In genomic region chr10:15405319-15405718, GRCh38 we compare ENCODE assay signal across 33 cellular contexts. TPM values are rescaled to one million over a fixed set of nuclear protein-coding genes. Genes with fewer than 3 reads are reported as not detected.
DNase-seq lines count a peak whose midpoint lies in the region; ATAC-seq, FAIRE-seq and TF ChIP-seq lines count a peak whose summit lies in the region.
"Had no signal": no experiment of that assay in that cellular context is flagged by ENCODE, and none has a peak within 500 bp of the region (broad histone marks: within the 10 kb centered on the region; RNA-seq: fewer than 3 reads in every experiment).

No MANE protein-coding gene starts in this region.

- H3K79me2 ChIP-seq in K562 (ENCODE audit: control insufficient read depth, insufficient read depth, low read length), result no peaks in the 10 kb centered on the region

- BruUV-seq in K562 (replicated peaks; lab: Mats Ljungman, UMichigan), result no TSS peak

- H3K27ac ChIP-seq in HEK293 (ENCODE audit: extremely low read depth, low read depth, low read length) (no peak overlapping the region), K562 (ENCODE audit: extremely low read depth, low read depth, low read length) (no peak overlapping the region), stomach (no peak overlapping the region)
- H3K27ac ChIP-seq: 22Rv1; A549; BLaER1; BLaER1 treated with 17β-estradiol and CSF1 and Interleukin-3, amounts not matched to agents 10 nM and 100 nM; C4-2B had no signal

- CTCF ChIA-PET in HEK293 (lab: Yijun Ruan, JAX) (interaction anchor here (0.6 kb wide), 1 partner anchor 23 kb away, joined by 3 read pairs; no protein-coding TSS in a partner anchor), K562 (lab: Yijun Ruan, JAX; ENCODE audit: low intra/inter-chr PET ratio) (no interaction called here)

- H3K4me2 ChIP-seq in K562 (ENCODE audit: insufficient read depth, low read length), result no peak overlapping the region
- H3K4me2 ChIP-seq: A549; BLaER1; BLaER1 treated with 17β-estradiol and CSF1 and Interleukin-3, amounts not matched to agents 10 nM and 100 nM had no signal

- H3K4me1 ChIP-seq in HEK293 (ENCODE audit: control insufficient read depth, insufficient read depth, low read length), result no peaks in the 10 kb centered on the region
- no peaks in the 10 kb centered on the region for H3K4me1 ChIP-seq in K562 (replicated peaks in 1 of 2; ENCODE audit: control insufficient read depth in 2 of 2, insufficient read depth in 2 of 2, low read length in 2 of 2)
- no peaks in the 10 kb centered on the region for H3K4me1 ChIP-seq in stomach
- H3K4me1 ChIP-seq: A549, BE2C, BLaER1, Caco-2 had no signal

- H3K36me3 ChIP-seq in HEK293 (ENCODE audit: control insufficient read depth in 2 of 2, insufficient read depth in 1 of 2, low read length in 2 of 2) (no peaks in the 10 kb centered on the region), K562 (ENCODE audit: control insufficient read depth, insufficient read depth, low read length) (no peaks in the 10 kb centered on the region), stomach (no peaks in the 10 kb centered on the region)
- H3K36me3 ChIP-seq: BE2C; BLaER1; BLaER1 treated with 17β-estradiol and CSF1 and Interleukin-3, amounts not matched to agents 10 nM and 100 nM had no signal

- no peaks in the 10 kb centered on the region for H4K20me1 ChIP-seq in K562 (replicated peaks; ENCODE audit: control insufficient read depth, insufficient read depth, low read length)
- H4K20me1 ChIP-seq: BLaER1; BLaER1 treated with 17β-estradiol and CSF1 and Interleukin-3, amounts not matched to agents 10 nM and 100 nM had no signal

- intact Hi-C loops in K562 (cut with micrococcal nuclease) (no loop called here), stomach (cut with DNase I; ENCODE audit: low total_unique reads) (no loop called here)

- WGBS in K562 (ENCODE audit: insufficient coverage, low coverage, missing lambda C conversion rate), result 5% methylated on average over 3 of the region's 3 CpGs
- 88 to 94% (median 94%) methylated on average over 3 of the region's 3 CpGs for WGBS in stomach, 5 donors

- no peak for FAIRE-seq in K562 (lab: Jason Lieb, UNC)
- FAIRE-seq: A204.1, D721Med had no signal

- TF ChIP-seq CTCF in HEK293 (tag by site-specific recombination; IDR thresholded peaks at IDR 0.05) (no peak), K562 (IDR thresholded peaks at IDR 0.05 in 2 of 3, conservative IDR thresholded peaks at IDR 0.05 in 1 of 3; ENCODE audit: insufficient read depth in 2 of 3, low read depth in 1 of 3, low read length in 3 of 3) (no peak), stomach (IDR thresholded peaks at IDR 0.05) (no peak)

- H2AFZ ChIP-seq in K562 (ENCODE audit: low read depth, low read length), result no peak overlapping the region

- no peak overlapping the region for H3K9ac ChIP-seq in K562 (ENCODE audit: insufficient read depth in 1 of 2, low read depth in 2 of 2, low read length in 2 of 2)
- H3K9ac ChIP-seq: BLaER1; BLaER1 treated with 17β-estradiol and CSF1 and Interleukin-3, amounts not matched to agents 10 nM and 100 nM had no signal

- POLR2A ChIA-PET in HEK293 (lab: Yijun Ruan, JAX) (no interaction called here), K562 (lab: Yijun Ruan, JAX) (no interaction called here)

- H3K27me3 ChIP-seq in K562 (ENCODE audit: control insufficient read depth in 2 of 2, insufficient read depth in 2 of 2, low read length in 2 of 2) (no peaks in the 10 kb centered on the region; a peak in 1 of 5 replicates), stomach (no peaks in the 10 kb centered on the region)
- H3K27me3 ChIP-seq: BE2C; BLaER1; BLaER1 treated with 17β-estradiol and CSF1 and Interleukin-3, amounts not matched to agents 10 nM and 100 nM had no signal

- H3K4me3 ChIP-seq in HEK293 (ENCODE audit: low read depth, low read length), result no peak overlapping the region
- H3K4me3 ChIP-seq in K562, result no peak overlapping the region
- no peak overlapping the region for H3K4me3 ChIP-seq in stomach
- H3K4me3 ChIP-seq: A549; BLaER1; BLaER1 treated with 17β-estradiol and CSF1 and Interleukin-3, amounts not matched to agents 10 nM and 100 nM had no signal

- in situ Hi-C loops in K562 (cut with MboI), result no loop called here

- H3K9me3 ChIP-seq in HEK293 (ENCODE audit: control insufficient read depth, insufficient read depth, low read depth, low read length) (no peaks in the 10 kb centered on the region), K562 (replicated peaks; ENCODE audit: control insufficient read depth, insufficient read depth, low read depth, low read length) (no peaks in the 10 kb centered on the region), stomach (peaks cover 0 to 3% (median 0%) of the 10 kb centered on the region in 4 donors)
- H3K9me3 ChIP-seq: A549, BE2C, Caco-2 had no signal

- no peak for DNase-seq in K562 (ENCODE audit: extremely low read depth in 1 of 4, low spot score in 3 of 4)
- DNase-seq in stomach, result no peak
- DNase-seq: 8988T; ACHN; AML-193; BE2C; C1 segment of cervical spinal cord; Caco-2; Calu3; CD4-positive, alpha-beta memory T cell; CD4-positive, alpha-beta T cell; CD4-positive, CD25-positive, alpha-beta regulatory T cell; CD8-positive, alpha-beta memory T cell; CD8-positive, alpha-beta T cell; COR-L47; DMS 273 treated with DMSO at 0.1 percent for 48 hours; DMS153; DMS53; DMS79; DMS79 treated with DMSO at 0.1 percent for 48 hours; DND-41; EL had no signal

- no peak for TF ChIP-seq RAD21 in K562 (CRISPR knock-in tag; conservative IDR thresholded peaks at IDR 0.05 in 1 of 2, IDR thresholded peaks at IDR 0.05 in 1 of 2)

- TF ChIP-seq POLR2A in K562 (conservative IDR thresholded peaks at IDR 0.05) (no peak), stomach (IDR thresholded peaks at IDR 0.05) (no peak)

- ATAC-seq in K562 (no peak), GM18517 (IDR thresholded peaks at IDR 0.05; ENCODE audit: unreplicated experiment) (no peak)
- ATAC-seq: A549; CD8-positive, alpha-beta T cell had no signal

- H3K9me1 ChIP-seq in K562 (ENCODE audit: control insufficient read depth, insufficient read depth, low read length), result no peaks in the 10 kb centered on the region

- TF ChIP-seq EP300 in K562 (IDR thresholded peaks at IDR 0.05; ENCODE audit: low read length), result no peak
- no peak for TF ChIP-seq EP300 in stomach (IDR thresholded peaks at IDR 0.05)

TF ChIP-seq in HEK293, 187 proteins besides CTCF, POLR2A, EP300 and RAD21 (continues in another document):
- peak; percentile 67; the same call in 1 of the 2 replicates for TF ChIP-seq ZNF580 (tag by site-specific recombination; IDR thresholded peaks at IDR 0.05)
- peak; percentile 59; the same call in 1 of the 2 replicates for TF ChIP-seq ZNF146 (tag by site-specific recombination; IDR thresholded peaks at IDR 0.05)
- no peak for TF ChIP-seq ZFP3 (tag by site-specific recombination; IDR thresholded peaks at IDR 0.05; ENCODE audit: low read depth)
- TF ChIP-seq ZNF76 (tag by site-specific recombination; IDR thresholded peaks at IDR 0.05; ENCODE audit: borderline replicate concordance, low read depth), result no peak

TF ChIP-seq in K562, 482 proteins besides CTCF, POLR2A, EP300 and RAD21:
- TF ChIP-seq NCOA2 (IDR thresholded peaks at IDR 0.05; ENCODE audit: partially characterized antibody in 2 of 2), result no peak
- peak; percentile 53 for TF ChIP-seq ZNF146 (CRISPR knock-in tag; IDR thresholded peaks at IDR 0.05; ENCODE audit: unreplicated experiment)
- TF ChIP-seq, protein P1, sequence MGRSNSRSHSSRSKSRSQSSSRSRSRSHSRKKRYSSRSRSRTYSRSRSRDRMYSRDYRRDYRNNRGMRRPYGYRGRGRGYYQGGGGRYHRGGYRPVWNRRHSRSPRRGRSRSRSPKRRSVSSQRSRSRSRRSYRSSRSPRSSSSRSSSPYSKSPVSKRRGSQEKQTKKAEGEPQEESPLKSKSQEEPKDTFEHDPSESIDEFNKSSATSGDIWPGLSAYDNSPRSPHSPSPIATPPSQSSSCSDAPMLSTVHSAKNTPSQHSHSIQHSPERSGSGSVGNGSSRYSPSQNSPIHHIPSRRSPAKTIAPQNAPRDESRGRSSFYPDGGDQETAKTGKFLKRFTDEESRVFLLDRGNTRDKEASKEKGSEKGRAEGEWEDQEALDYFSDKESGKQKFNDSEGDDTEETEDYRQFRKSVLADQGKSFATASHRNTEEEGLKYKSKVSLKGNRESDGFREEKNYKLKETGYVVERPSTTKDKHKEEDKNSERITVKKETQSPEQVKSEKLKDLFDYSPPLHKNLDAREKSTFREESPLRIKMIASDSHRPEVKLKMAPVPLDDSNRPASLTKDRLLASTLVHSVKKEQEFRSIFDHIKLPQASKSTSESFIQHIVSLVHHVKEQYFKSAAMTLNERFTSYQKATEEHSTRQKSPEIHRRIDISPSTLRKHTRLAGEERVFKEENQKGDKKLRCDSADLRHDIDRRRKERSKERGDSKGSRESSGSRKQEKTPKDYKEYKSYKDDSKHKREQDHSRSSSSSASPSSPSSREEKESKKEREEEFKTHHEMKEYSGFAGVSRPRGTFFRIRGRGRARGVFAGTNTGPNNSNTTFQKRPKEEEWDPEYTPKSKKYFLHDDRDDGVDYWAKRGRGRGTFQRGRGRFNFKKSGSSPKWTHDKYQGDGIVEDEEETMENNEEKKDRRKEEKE (IDR thresholded peaks at IDR 0.05; ENCODE audit: borderline replicate concordance in 1 of 2, control insufficient read depth in 1 of 2, low read depth in 2 of 2, low read length in 1 of 2), result no peak
- no peak for TF ChIP-seq POLR2B (IDR thresholded peaks at IDR 0.05; ENCODE audit: low read depth, partially characterized antibody)
- no peak for TF ChIP-seq HDAC1 (IDR thresholded peaks at IDR 0.05)
TF ChIP-seq in K562: peak in this region for 1.

RNA-seq across cellular contexts. Expression of gene FAM171A1, which starts 34.2 kb away (rescaled TPM):
- 1.8 and 5.6 TPM in 2 replicates for total RNA-seq in K562 (2011; cell fraction: chromatin; rRNA removed; ENCODE audit: low replicate concordance)
- total RNA-seq in K562 (2011; cell fraction: nucleolus; rRNA removed), result 2.9 and 5.2 TPM in 2 replicates
- total RNA-seq in K562 (2011; cell fraction: nucleoplasm; rRNA removed), result 3.8 and 6.3 TPM in 2 replicates
- 4.5 and 5.2 TPM in 2 replicates for total RNA-seq in K562 (2014; rRNA removed)
- total RNA-seq in K562 (2014; rRNA removed; fragmentation: Illumina TruSeq; extraction: Trizol), result 2.8 and 3.3 TPM in 2 replicates
- 4.5 and 4.8 TPM in 2 replicates for total RNA-seq in K562 (2015; rRNA removed; fragmentation: Illumina TruSeq; extraction: Trizol)
- 7.7 and 8.2 TPM in 2 replicates for total RNA-seq in K562 (2021)
- 7.8 and 14.2 TPM in 2 replicates for polyA plus RNA-seq in K562 (2011; rRNA removed)
- 10.2 and 16.3 TPM in 2 replicates for polyA plus RNA-seq in K562 (2011; cell fraction: cytosol; rRNA removed)
- polyA plus RNA-seq in K562 (2011; cell fraction: nucleus; rRNA removed), result 6.8 and 8.9 TPM in 2 replicates
- 9.1 and 10.0 TPM in 2 replicates for polyA plus RNA-seq in K562 (2012)
- polyA plus RNA-seq in K562 (2014; fragmentation: Illumina TruSeq; extraction: Trizol), result 6.9 and 7.3 TPM in 2 replicates
- under 1 TPM; 0.51 to 0.94 TPM for polyA plus RNA-seq in K562 (2014; fragmentation: Nextera tagmentation; extraction: Ambion mirVana)
- 5.3 and 5.7 TPM in 2 replicates for polyA plus RNA-seq in K562 (2014; rRNA removed)
- polyA minus RNA-seq in K562 (2011; rRNA and poly(A)+ RNA removed), result 7.6 and 11.3 TPM in 2 replicates
- 7.3 and 11.0 TPM in 2 replicates for polyA minus RNA-seq in K562 (2011; cell fraction: cytosol; rRNA and poly(A)+ RNA removed)
- polyA minus RNA-seq in K562 (2011; cell fraction: nucleus; rRNA and poly(A)+ RNA removed), result 2.8 and 3.8 TPM in 2 replicates
- 10 to 100 TPM in 4 of 5 donors, 1 to 10 TPM in 1; 1.8 to 98.7 (median 24.6) TPM for total RNA-seq in stomach
- 1 to 10 TPM; 3.1 to 5.5 (median 5.0) TPM for polyA plus RNA-seq in stomach
- total RNA-seq: B cell had no signal
- polyA plus RNA-seq: CD14-positive monocyte had no signal

Comparison
In these comparisons a context has a peak if more than half of its experiments do, and no peak if none do; other contexts are left out.
1. Of the 44 proteins assayed by ChIP-seq in both K562 and HEK293: peak only in K562: none; only in HEK293: none; in both: ZNF146; in neither: 43.